In the genomic region with DNA sequence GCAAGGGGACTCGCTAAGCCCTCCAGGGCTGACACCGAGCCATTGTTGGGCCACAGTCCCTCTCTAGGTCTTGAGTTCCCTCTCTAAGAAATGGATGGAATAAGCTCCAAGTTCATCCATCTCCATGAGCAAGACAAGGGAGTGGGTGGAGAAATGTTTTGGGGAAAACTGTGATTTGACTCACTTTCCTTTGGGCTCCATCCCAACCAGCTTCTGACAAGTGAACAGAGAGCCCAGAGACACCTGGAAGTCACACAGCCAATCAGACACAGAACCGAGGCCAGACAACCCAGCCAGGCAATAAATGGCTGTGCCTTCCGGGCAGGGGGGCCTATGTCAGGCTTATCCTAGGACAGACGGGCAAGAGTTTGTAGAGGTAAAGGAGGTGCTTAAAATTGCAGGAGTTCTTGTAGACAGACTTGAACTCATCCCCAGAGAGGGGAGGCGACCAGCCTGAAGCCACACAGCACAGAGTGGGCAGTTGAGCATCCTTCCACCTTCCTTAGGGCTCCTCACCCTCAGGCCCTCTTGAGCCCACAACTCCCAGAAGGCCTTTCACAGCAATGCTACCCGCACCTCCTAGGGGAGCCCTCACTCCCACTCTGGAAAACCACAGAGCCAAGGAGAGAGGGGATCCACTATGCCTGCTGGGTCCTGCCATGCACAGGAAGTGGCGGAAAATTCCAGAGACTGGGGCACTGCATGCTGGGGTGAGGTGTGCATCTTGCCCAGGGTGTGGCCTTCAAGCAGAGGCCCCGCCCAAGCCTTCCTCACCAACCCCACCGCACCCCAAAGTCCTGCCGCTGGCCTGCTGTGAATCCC, we compare ENCODE assay signal across 17 cellular contexts. TPM values are rescaled to one million over a fixed set of nuclear protein-coding genes. Genes with fewer than 3 reads are reported as not detected.
"Had no signal": no experiment of that assay in that cellular context is flagged by ENCODE, and none has a peak within 500 bp of the region (broad histone marks: within the 10 kb centered on the region; RNA-seq: fewer than 3 reads in every experiment).

No MANE protein-coding gene starts in this region.

- H3K27ac ChIP-seq: colonic mucosa, foreskin keratinocyte, neural progenitor cell, ovary, tibial artery had no signal

- DNase-seq: activated CD4-positive, alpha-beta T cell treated with anti-CD3 and anti-CD28 coated beads, Interleukin-2, amount 50 U/mL, for 1 hour; activated CD4-positive, CD25-positive, alpha-beta regulatory T cell; activated naive CD4-positive, alpha-beta T cell treated with anti-CD3 and anti-CD28 coated beads for 36 hours; activated naive CD8-positive, alpha-beta T cell treated with anti-CD3 and anti-CD28 coated beads, Interleukin-2, amount 50 U/mL, for 24 hours; caudate nucleus; colonic mucosa; glutamatergic neuron; left colon; mammary epithelial cell; naive B cell; tibial artery had no signal

- H3K4me1 ChIP-seq: neural progenitor cell, tibial artery had no signal

- FAIRE-seq: urothelium cell line had no signal

- H3K36me3 Mint-ChIP-seq: naive B cell; neural progenitor cell; stimulated activated effector memory CD8-positive, alpha-beta T cell treated with anti-CD3 and anti-CD28 coated beads, Interleukin-12 subunit alpha, Interleukin-12 subunit beta, amount 100 ng/mL, for 72 hours had no signal

- H3K4me2 ChIP-seq: neural progenitor cell had no signal

- ATAC-seq: activated naive CD8-positive, alpha-beta T cell treated with anti-CD3 and anti-CD28 coated beads, Interleukin-2, amount 50 U/mL, for 24 hours; activated T-helper 17 cell treated with anti-CD3 and anti-CD28 coated beads, Interleukin-2, amount 50 U/mL, for 72 hours; left colon; stimulated activated effector memory CD8-positive, alpha-beta T cell treated with anti-CD3 and anti-CD28 coated beads, Interleukin-12 subunit alpha, Interleukin-12 subunit beta, amount 100 ng/mL, for 72 hours had no signal

- H3K4me3 ChIP-seq: colonic mucosa, neural progenitor cell, ovary, tibial artery had no signal

- H3K36me3 ChIP-seq: colonic mucosa, neural progenitor cell, ovary, tibial artery had no signal

- H3K27me3 ChIP-seq: colonic mucosa, foreskin keratinocyte, neural progenitor cell, ovary had no signal

- H3K4me1 Mint-ChIP-seq: activated T-helper 17 cell treated with anti-CD3 and anti-CD28 coated beads, Interleukin-2, amount 50 U/mL, for 72 hours had no signal

- H3K27ac Mint-ChIP-seq: activated naive CD4-positive, alpha-beta T cell treated with anti-CD3 and anti-CD28 coated beads for 36 hours; activated naive CD8-positive, alpha-beta T cell treated with anti-CD3 and anti-CD28 coated beads, Interleukin-2, amount 50 U/mL, for 24 hours; activated T-helper 17 cell treated with anti-CD3 and anti-CD28 coated beads, Interleukin-2, amount 50 U/mL, for 72 hours; naive B cell; neural progenitor cell; stimulated activated effector memory CD8-positive, alpha-beta T cell treated with anti-CD3 and anti-CD28 coated beads, Interleukin-12 subunit alpha, Interleukin-12 subunit beta, amount 100 ng/mL, for 72 hours had no signal

- H3K27me3 Mint-ChIP-seq: activated naive CD8-positive, alpha-beta T cell treated with anti-CD3 and anti-CD28 coated beads, Interleukin-2, amount 50 U/mL, for 24 hours had no signal

- H3K4me3 Mint-ChIP-seq: activated naive CD4-positive, alpha-beta T cell treated with anti-CD3 and anti-CD28 coated beads for 36 hours; activated naive CD8-positive, alpha-beta T cell treated with anti-CD3 and anti-CD28 coated beads, Interleukin-2, amount 50 U/mL, for 24 hours; activated T-helper 17 cell treated with anti-CD3 and anti-CD28 coated beads, Interleukin-2, amount 50 U/mL, for 72 hours; neural progenitor cell; stimulated activated effector memory CD8-positive, alpha-beta T cell treated with anti-CD3 and anti-CD28 coated beads, Interleukin-12 subunit alpha, Interleukin-12 subunit beta, amount 100 ng/mL, for 72 hours had no signal

- H3K9me3 ChIP-seq: colonic mucosa, ovary, tibial artery had no signal

- H3K9me3 Mint-ChIP-seq: activated naive CD4-positive, alpha-beta T cell treated with anti-CD3 and anti-CD28 coated beads for 36 hours; activated naive CD8-positive, alpha-beta T cell treated with anti-CD3 and anti-CD28 coated beads, Interleukin-2, amount 50 U/mL, for 24 hours; activated T-helper 17 cell treated with anti-CD3 and anti-CD28 coated beads, Interleukin-2, amount 50 U/mL, for 72 hours; naive B cell; neural progenitor cell; stimulated activated effector memory CD8-positive, alpha-beta T cell treated with anti-CD3 and anti-CD28 coated beads, Interleukin-12 subunit alpha, Interleukin-12 subunit beta, amount 100 ng/mL, for 72 hours had no signal

RNA-seq across cellular contexts. Expression of gene GRAP, which starts 32.7 kb away (rescaled TPM):
- total RNA-seq: mammary epithelial cell had no signal
- polyA plus RNA-seq: mammary epithelial cell had no signal
